17 cellular contexts compared by ENCODE assay signal in the genomic region with DNA sequence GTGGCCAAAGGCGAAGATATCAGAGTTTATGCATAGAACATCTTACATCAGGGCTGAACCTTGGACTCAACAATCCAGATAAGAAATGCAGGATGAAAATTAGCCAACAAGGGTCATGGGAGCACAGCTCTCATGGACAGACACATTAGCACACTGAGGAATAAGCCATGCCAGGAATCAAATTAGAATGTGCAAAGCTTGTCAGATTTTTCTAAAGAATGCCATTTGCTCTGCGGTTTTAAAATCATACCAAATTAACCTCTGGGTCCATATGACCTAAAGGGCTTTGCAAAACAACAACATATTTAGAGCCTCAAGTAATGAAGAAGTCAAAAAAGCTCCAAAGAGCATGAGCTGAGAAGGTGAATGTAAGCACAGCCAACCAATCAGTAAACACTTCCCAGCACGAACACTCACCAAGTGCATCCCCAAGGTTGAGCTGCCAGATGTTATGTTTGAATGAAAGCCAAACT.
DNase-seq lines count a peak whose midpoint lies in the region; ATAC-seq and TF ChIP-seq lines count a peak whose summit lies in the region.
"Had no signal": no experiment of that assay in that cellular context is flagged by ENCODE, and none has a peak within 500 bp of the region (broad histone marks: within the 10 kb centered on the region; RNA-seq: fewer than 3 reads in every experiment).

No MANE protein-coding gene starts in this region.

- H3K27me3 Mint-ChIP-seq in effector memory CD8-positive, alpha-beta T cell, result peaks cover 0 to 8% of the 10 kb centered on the region in 2 donors

- H3K4me3 Mint-ChIP-seq in effector memory CD8-positive, alpha-beta T cell, result no peak overlapping the region

- no peak for ATAC-seq in effector memory CD8-positive, alpha-beta T cell (replicated peaks)
- ATAC-seq: stimulated activated naive CD8-positive, alpha-beta T cell treated with anti-CD3 and anti-CD28 coated beads, Interleukin-15, Interleukin-2, amounts not matched to agents 100 U/mL and 50 U/mL, for 24 hours had no signal

- H3K4me1 Mint-ChIP-seq in effector memory CD8-positive, alpha-beta T cell (ENCODE audit: low read depth in 2 of 2), result no peaks in the 10 kb centered on the region

- no peak overlapping the region for H3K27ac Mint-ChIP-seq in effector memory CD8-positive, alpha-beta T cell

- H3K36me3 Mint-ChIP-seq in effector memory CD8-positive, alpha-beta T cell (ENCODE audit: insufficient read depth), result no peaks in the 10 kb centered on the region

- DNase-seq in NCI-H2171 treated with DMSO at 0.1 percent for 48 hours (lab: John Stamatoyannopoulos, UW) (peak; percentile 66), cardiac fibroblast (ENCODE audit: low read depth in 2 of 2) (peak; percentile 34 to 37), iris pigment epithelial cell (ENCODE audit: low read depth) (peak; percentile 6), skeletal muscle cell (ENCODE audit: low read depth) (peak; percentile 71), SIG-M5 treated with dmso at 0.1 percent for 504 hours (lab: John Stamatoyannopoulos, UW; ENCODE audit: unreplicated experiment) (no peak), NCI-H146 treated with DMSO at 0.1 percent for 48 hours (lab: John Stamatoyannopoulos, UW; ENCODE audit: unreplicated experiment) (no peak)
- DNase-seq in effector memory CD8-positive, alpha-beta T cell, result no peak
- DNase-seq: activated CD4-positive, alpha-beta T cell treated with anti-CD3 and anti-CD28 coated beads for 1 hour; effector CD8-positive, alpha-beta T cell; esophagus squamous epithelium; hippocampal formation; NCI-H2081; NCI-H524; RPMI8226; sigmoid colon; stimulated activated naive CD8-positive, alpha-beta T cell treated with anti-CD3 and anti-CD28 coated beads, Interleukin-15, Interleukin-2, amounts not matched to agents 100 U/mL and 50 U/mL, for 24 hours had no signal

- no peaks in the 10 kb centered on the region for H3K9me3 Mint-ChIP-seq in effector memory CD8-positive, alpha-beta T cell

- no peak for TF ChIP-seq CTCF in cardiac fibroblast (IDR thresholded peaks at IDR 0.05; ENCODE audit: low read depth, low read length)

- H3K4me3 ChIP-seq in cardiac fibroblast (replicated peaks in 1 of 2; ENCODE audit: low read depth in 2 of 2, low read length in 2 of 2) (no peak overlapping the region), skeletal muscle cell (ENCODE audit: low read depth, low read length) (no peak overlapping the region)
- H3K4me3 ChIP-seq: esophagus squamous epithelium, sigmoid colon, tibial nerve had no signal

Comparison
In these comparisons a context has a peak if more than half of its experiments do, and no peak if none do; other contexts are left out.
1. DNase-seq: peak in NCI-H2171 treated with DMSO at 0.1 percent for 48 hours (single experiment), cardiac fibroblast (2 of 2), iris pigment epithelial cell (single experiment) and skeletal muscle cell (single experiment); none in effector memory CD8-positive, alpha-beta T cell (0 of 3), SIG-M5 treated with dmso at 0.1 percent for 504 hours (single experiment) and NCI-H146 treated with DMSO at 0.1 percent for 48 hours (single experiment).